8 cellular contexts compared by ENCODE assay signal in the genomic region with DNA sequence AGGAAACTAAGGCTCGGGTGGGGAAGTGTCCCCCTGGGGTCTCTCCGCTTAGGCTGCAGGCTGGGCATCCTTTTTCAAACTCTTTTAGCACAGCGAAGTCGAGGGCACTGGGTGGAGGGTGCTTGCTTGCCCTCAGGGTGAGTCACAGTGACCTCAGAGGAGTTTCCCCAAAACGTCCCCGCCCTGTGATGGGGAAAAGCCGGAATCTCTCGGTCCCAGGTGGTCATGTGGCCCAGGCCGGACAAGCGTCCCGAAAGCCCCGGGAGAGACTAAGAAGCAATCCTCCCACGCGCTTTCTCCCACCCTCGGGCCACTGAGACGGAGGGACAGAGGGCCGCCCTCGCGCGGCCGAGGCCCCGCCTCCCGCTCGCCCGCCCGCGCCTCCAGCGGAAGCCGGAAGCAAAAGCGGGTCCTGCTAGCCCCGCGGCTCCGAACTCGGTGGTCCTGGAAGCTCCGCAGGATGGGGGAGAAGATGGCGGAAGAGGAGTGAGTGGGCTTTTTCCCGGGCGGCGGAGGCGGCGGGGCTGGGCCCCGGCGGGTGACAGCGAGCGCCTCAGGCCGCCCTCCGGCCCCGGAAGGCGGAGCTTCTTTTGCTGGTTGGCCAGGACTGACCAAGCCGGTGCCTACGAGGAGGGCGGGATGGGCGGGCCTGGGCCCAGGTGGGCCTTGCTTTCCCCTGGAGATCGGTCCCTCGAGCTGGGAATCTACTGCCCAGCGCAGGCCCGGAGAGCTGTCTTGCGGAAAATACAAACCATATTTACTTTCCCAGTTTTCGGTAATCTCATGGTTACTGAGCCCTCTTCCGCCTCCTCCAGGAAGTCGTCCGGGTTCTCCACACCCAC. TPM values are rescaled to one million over a fixed set of nuclear protein-coding genes. Genes with fewer than 3 reads are reported as not detected.
DNase-seq lines count a peak whose midpoint lies in the region; ATAC-seq and TF ChIP-seq lines count a peak whose summit lies in the region.

Gene SLC9A8, plus strand, starts transcription at position 366 of the 842 bp plus-strand sequence. Its CDS starts 95 bp downstream, at position 461.

- intact Hi-C loops in Panc1 (cut with micrococcal nuclease; ENCODE audit: unreplicated experiment), result no loop called here
- intact Hi-C loops in esophagus squamous epithelium (cut with DNase I), result no loop called here

- H3K9me3 ChIP-seq in Panc1 (ENCODE audit: control insufficient read depth, insufficient read depth, low read depth, low read length) (no peaks in the 10 kb centered on the region), esophagus squamous epithelium (no peaks in the 10 kb centered on the region)

- TF ChIP-seq CTCF in Panc1 (IDR thresholded peaks at IDR 0.05) (peak; percentile 44; the same call in 1 of the 2 replicates), esophagus squamous epithelium (IDR thresholded peaks at IDR 0.05) (peak in 5 of 6 experiments; percentile 11 to 50 (median 24))

- no TSS peak for BruUV-seq in Panc1 (replicated peaks; lab: Mats Ljungman, UMichigan)

- peak within 1 kb of the TSS; percentile 67 for H3K4me3 ChIP-seq in Jurkat, Clone E6-1 (ENCODE audit: low read length)
- H3K4me3 ChIP-seq in Panc1 (ENCODE audit: low read depth in 2 of 2, low read length in 2 of 2) (peak within 1 kb of the TSS; percentile 80), esophagus squamous epithelium (peak within 1 kb of the TSS; percentile 67 to 94 (median 75))

- POLR2A ChIA-PET in Panc1 (lab: Charles Lee), result interaction anchor here (0.5 to 0.9 kb wide), 3 partner anchors 12 to 39 kb away, joined by 3 to 10 read pairs (median 4); no protein-coding TSS in a partner anchor

- H3K27me3 ChIP-seq in Panc1 (ENCODE audit: control insufficient read depth, insufficient read depth, low read length) (no peaks in the 10 kb centered on the region), esophagus squamous epithelium (no peaks in the 10 kb centered on the region)

- H3K4me1 ChIP-seq in Panc1 (ENCODE audit: control insufficient read depth, insufficient read depth, low read length) (peaks cover 18% of the 10 kb centered on the region), esophagus squamous epithelium (peaks cover 13 to 72% (median 25%) of the 10 kb centered on the region in 3 donors)

- H3K36me3 ChIP-seq in Panc1 (ENCODE audit: control insufficient read depth, insufficient read depth, low read length) (peaks cover 5% of the 10 kb centered on the region; the same call in 1 of the 2 replicates), esophagus squamous epithelium (peaks cover 0 to 29% (median 0%) of the 10 kb centered on the region in 3 donors)

- WGBS in esophagus squamous epithelium, 2 donors, result 0% methylated on average over 7 to 21 of the region's 62 CpGs

- H3K27ac ChIP-seq in Panc1 (ENCODE audit: low read length), result peak within 1 kb of the TSS; percentile 99
- peak within 1 kb of the TSS; percentile 88 to 99 (median 96) for H3K27ac ChIP-seq in esophagus squamous epithelium

- ATAC-seq in GM21619 (IDR thresholded peaks at IDR 0.05; ENCODE audit: unreplicated experiment) (peak; percentile 83), Panc1 (peak; percentile 96)

- in situ Hi-C loops in Panc1 (cut with HindIII; ENCODE audit: low pct_unique_long_range_greater_than_20kb, low sequenced_read_pairs), result no loop called here

- peak; percentile 95 for DNase-seq in DMS53 (lab: John Stamatoyannopoulos, UW)
- DNase-seq in Jurkat, Clone E6-1 (ENCODE audit: low read depth, low spot score), result peak; percentile 75
- peak; percentile 88 for DNase-seq in Panc1 (ENCODE audit: low read depth, low spot score)
- DNase-seq in activated T-cell treated with anti-CD3 and anti-CD28 coated beads, Interleukin-2, amount 50 U/mL, for 48 hours, result peak; percentile 90
- peak; percentile 22 for DNase-seq in esophagus squamous epithelium (lab: John Stamatoyannopoulos, UW)
- DNase-seq in myocyte (ENCODE audit: low read depth), result peak; percentile 89
- DNase-seq in stimulated activated CD8-positive, alpha-beta memory T cell treated with anti-CD3 and anti-CD28 coated beads, Interleukin-7, amount 100 ng/mL, for 4 hours (ENCODE audit: low read depth in 2 of 2), result peak; percentile 81 to 82

- peak in 2 of 4 donors; percentile 61 to 75 for TF ChIP-seq POLR2A in esophagus squamous epithelium (IDR thresholded peaks at IDR 0.05)

- CTCF ChIA-PET in Panc1 (lab: Charles Lee), result interaction anchor here (0.6 to 0.9 kb wide), 6 partner anchors 26 to 427 kb away, joined by 3 to 7 read pairs (median 4); no protein-coding TSS in a partner anchor

RNA-seq across cellular contexts. Expression of gene SLC9A8, which starts in this region (rescaled TPM):
- polyA plus RNA-seq in Jurkat, Clone E6-1 (2012; ENCODE audit: insufficient read depth, insufficient read length), result 8.5 TPM
- total RNA-seq in Panc1 (2021; ENCODE audit: unreplicated experiment), result 6.7 TPM
- 4.6 TPM for polyA plus RNA-seq in Panc1 (2012; ENCODE audit: insufficient read length)
- total RNA-seq in esophagus squamous epithelium, result 10 to 100 TPM; 11.5 to 14.1 (median 11.9) TPM
- total RNA-seq in myocyte, result 8.0 and 9.1 TPM in 2 replicates
- polyA plus RNA-seq in myocyte (2012), result 7.1 TPM

Comparison
In these comparisons a context has a peak if more than half of its experiments do, and no peak if none do; other contexts are left out.
1. Peak in every context shown above with its lines: DNase-seq, ATAC-seq, H3K4me3 ChIP-seq and H3K27ac ChIP-seq.
2. DNase-seq: peak in every context shown above with its lines; median percentile 95 in DMS53; 90 in activated T-cell treated with anti-CD3 and anti-CD28 coated beads, Interleukin-2, amount 50 U/mL, for 48 hours; 89 in myocyte; 88 in Panc1; 82 in stimulated activated CD8-positive, alpha-beta memory T cell treated with anti-CD3 and anti-CD28 coated beads, Interleukin-7, amount 100 ng/mL, for 4 hours; 75 in Jurkat, Clone E6-1; 22 in esophagus squamous epithelium.